Comparison of ENCODE assay signal across 8 cellular contexts in the genomic region with DNA sequence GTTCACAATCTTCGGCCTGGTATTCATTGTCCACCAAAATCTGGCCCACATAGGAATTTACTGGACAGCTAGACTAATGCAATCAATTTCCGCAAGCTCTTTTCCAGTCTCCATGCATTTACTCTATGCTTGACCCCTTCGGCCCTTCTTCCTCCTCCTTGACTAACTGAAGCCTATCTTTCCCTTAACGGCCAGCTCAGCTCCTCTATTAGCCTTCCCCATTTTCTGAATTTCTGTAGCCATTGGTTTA.
DNase-seq lines count a peak whose midpoint lies in the region; ATAC-seq and TF ChIP-seq lines count a peak whose summit lies in the region.

No MANE protein-coding gene starts in this region.

- intact Hi-C loops in head of caudate nucleus (cut with DNase I), result no loop called here

- peaks cover 4% of the 10 kb centered on the region; the same call in 1 of the 2 replicates for H3K36me3 ChIP-seq in RWPE2 (ENCODE audit: low read depth)

- H3K9me3 ChIP-seq in RWPE2 (ENCODE audit: severe bottlenecking), result no peaks in the 10 kb centered on the region

- ATAC-seq in GM21529 (IDR thresholded peaks at IDR 0.05; ENCODE audit: unreplicated experiment), result peak; percentile 4
- no peak for ATAC-seq in RWPE2 (ENCODE audit: low read depth)
- no peak for ATAC-seq in GM18520 (IDR thresholded peaks at IDR 0.05; ENCODE audit: unreplicated experiment)

- H3K4me3 ChIP-seq in RWPE2 (ENCODE audit: severe bottlenecking) (peak overlapping the region; percentile 65), fibroblast of pulmonary artery (replicated peaks; ENCODE audit: low read depth, low read length) (peak overlapping the region; percentile 69), skin epidermis (peak overlapping the region; percentile 56 to 84 (median 66))

- H3K4me1 ChIP-seq in RWPE2 (ENCODE audit: insufficient read depth, poor library complexity, severe bottlenecking), result no peaks in the 10 kb centered on the region

- no peak for DNase-seq in RWPE2 (ENCODE audit: low spot score)
- no peak for DNase-seq in fibroblast of pulmonary artery (ENCODE audit: low read depth)
- DNase-seq in NCI-H1436 (lab: John Stamatoyannopoulos, UW), result no peak
- no peak for DNase-seq in SHP77 (lab: John Stamatoyannopoulos, UW)
- DNase-seq in head of caudate nucleus, result no peak

- H3K27ac ChIP-seq in RWPE2 (ENCODE audit: poor library complexity, severe bottlenecking) (peak overlapping the region; percentile 75), skin epidermis (peak overlapping the region in 20 of 21 experiments; percentile 52 to 96 (median 89))

- no peak for TF ChIP-seq CTCF in RWPE2 (IDR thresholded peaks at IDR 0.05; ENCODE audit: poor library complexity, severe bottlenecking)
- TF ChIP-seq CTCF in fibroblast of pulmonary artery (IDR thresholded peaks at IDR 0.05; ENCODE audit: low read length, missing control alignments), result no peak

- no peaks in the 10 kb centered on the region for H3K27me3 ChIP-seq in RWPE2 (ENCODE audit: insufficient read depth, poor library complexity, severe bottlenecking)
